19 cellular contexts compared by ENCODE assay signal in the genomic region with DNA sequence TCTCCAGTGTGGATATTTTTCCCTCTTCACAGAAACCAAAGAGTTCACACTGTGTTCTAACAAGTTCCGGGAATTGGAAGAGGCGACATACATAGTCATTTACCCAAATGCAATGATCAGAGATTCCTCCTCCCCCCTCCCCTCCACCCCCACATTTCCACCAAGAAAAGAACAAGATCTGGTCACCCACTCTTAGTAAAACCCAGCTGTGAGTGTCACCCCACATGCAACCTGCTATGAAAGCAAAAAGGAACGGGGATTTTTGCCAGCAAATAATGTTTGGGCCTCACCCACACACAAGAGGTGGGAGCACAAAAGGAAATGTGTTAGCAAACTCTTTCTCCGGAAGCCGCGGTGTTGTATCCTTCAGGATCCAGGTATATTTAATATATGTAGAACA.
"Had no signal": no experiment of that assay in that cellular context is flagged by ENCODE, and none has a peak within 500 bp of the region (broad histone marks: within the 10 kb centered on the region; RNA-seq: fewer than 3 reads in every experiment).

No MANE protein-coding gene starts in this region.

- ATAC-seq: naive thymus-derived CD4-positive, alpha-beta T cell; natural killer cell; pancreas; right cardiac atrium; right lobe of liver; stimulated activated effector memory CD8-positive, alpha-beta T cell treated with anti-CD3 and anti-CD28 coated beads, Interleukin-12 subunit alpha, Interleukin-12 subunit beta, amount 100 ng/mL, for 72 hours; stimulated activated naive B cell treated with anti-CD40 and anti-IgM and Interleukin-4, amounts not matched to agents 10 μg/mL and 1 μg/mL and 100 μg/mL, for 72 hours; upper lobe of right lung had no signal

- DNase-seq: naive thymus-derived CD4-positive, alpha-beta T cell; natural killer cell; pancreas; right cardiac atrium; right lobe of liver; sigmoid colon; small intestine; stimulated activated CD4-positive, alpha-beta T cell treated with anti-CD3 and anti-CD28 coated beads, Interleukin-15, amount 100 ng/mL, for 24 hours; stimulated activated CD4-positive, alpha-beta T cell treated with anti-CD3 and anti-CD28 coated beads, Interleukin-2, amount 100 ng/mL, for 24 hours; stimulated activated CD4-positive, alpha-beta T cell treated with anti-CD3 and anti-CD28 coated beads, Interleukin-2, amount 100 ng/mL, for 48 hours; stimulated activated CD4-positive, alpha-beta T cell treated with anti-CD3 and anti-CD28 coated beads, Interleukin-4, amount 100 ng/mL, for 24 hours; stimulated activated naive B cell treated with anti-CD40 and anti-IgM and Interleukin-4, amounts not matched to agents 10 μg/mL and 1 μg/mL and 100 μg/mL, for 72 hours; stomach; testis; tibial artery; transverse colon; upper lobe of right lung; uterus had no signal
